Comparison of ENCODE assay signal across 11 cellular contexts in the genomic region with DNA sequence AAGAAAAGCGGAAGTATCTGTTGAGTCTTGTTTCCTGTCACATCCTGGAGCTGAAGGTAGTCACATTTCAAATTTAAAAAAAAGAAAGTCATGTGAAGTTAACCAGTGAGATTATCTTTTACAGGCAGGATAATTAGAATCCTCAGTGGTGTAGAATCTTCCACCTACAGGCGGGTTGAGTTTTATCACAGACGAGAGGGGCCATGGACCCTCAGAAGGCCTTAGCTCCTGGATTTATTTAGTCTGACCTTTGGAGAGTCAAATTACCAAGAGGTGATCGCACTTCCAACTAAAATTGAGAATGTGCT. TPM values are rescaled to one million over a fixed set of nuclear protein-coding genes. Genes with fewer than 3 reads are reported as not detected.
DNase-seq lines count a peak whose midpoint lies in the region; ATAC-seq, FAIRE-seq and TF ChIP-seq lines count a peak whose summit lies in the region.
"Had no signal": no experiment of that assay in that cellular context is flagged by ENCODE, and none has a peak within 500 bp of the region (broad histone marks: within the 10 kb centered on the region; RNA-seq: fewer than 3 reads in every experiment).

No MANE protein-coding gene starts in this region.

- TF ChIP-seq CTCF in GM12878 (IDR thresholded peaks at IDR 0.05 in 2 of 3, conservative IDR thresholded peaks at IDR 0.05 in 1 of 3; ENCODE audit: control insufficient read depth in 2 of 3, extremely low read depth in 1 of 3, insufficient read depth in 1 of 3, low read depth in 3 of 3, low read length in 3 of 3) (no peak), neural cell (IDR thresholded peaks at IDR 0.05; ENCODE audit: poor library complexity, severe bottlenecking) (peak; percentile 4)

- H3K4me3 Mint-ChIP-seq in CD4-positive, alpha-beta memory T cell: peak overlapping the region; percentile 85 to 98 (median 91)

- in situ Hi-C loops in GM12878 (cut with MboI): no loop called here

- peak overlapping the region; percentile 92 for H3K4me2 ChIP-seq in GM12878 (ENCODE audit: control insufficient read depth, insufficient read depth)
- H3K4me2 ChIP-seq in neural cell (ENCODE audit: low read length): peak overlapping the region; percentile 55

- TF ChIP-seq EP300 in GM12878 (IDR thresholded peaks at IDR 0.05; ENCODE audit: borderline replicate concordance in 1 of 2, control insufficient read depth in 1 of 2, low read depth in 2 of 2, low read length in 2 of 2) (peak; percentile 24 to 72; a peak in 1 of 4 replicates), neural cell (conservative IDR thresholded peaks at IDR 0.05; ENCODE audit: poor library complexity, severe bottlenecking) (no peak)

- H3K9me2 ChIP-seq in neural cell (ENCODE audit: insufficient read depth, low read length): no peaks in the 10 kb centered on the region

- no peak for ATAC-seq in GM12878
- ATAC-seq in GM21529 (IDR thresholded peaks at IDR 0.05; ENCODE audit: unreplicated experiment): no peak
- no peak for ATAC-seq in Right ventricle myocardium inferior
- no peak for ATAC-seq in GM19023 (IDR thresholded peaks at IDR 0.05; ENCODE audit: unreplicated experiment)
- ATAC-seq: HCT116 had no signal

- POLR2A ChIA-PET in CD4-positive, alpha-beta memory T cell (lab: Charles Lee; ENCODE audit: partially characterized antibody): interaction anchor here (0.5 to 8.3 kb wide), 30 partner anchors 12 to 1305 kb away, joined by 3 to 285 read pairs (median 6); partner anchors contain the start of genes DDHD1, GNG2, PTGER2 and RTRAF
- POLR2A ChIA-PET in GM12878 (lab: Charles Lee): interaction anchor here (0.6 to 3.3 kb wide), 12 partner anchors 14 to 1552 kb away, joined by 3 to 41 read pairs (median 6); partner anchors contain the start of gene GNG2

- BruUV-seq in GM12878 (replicated peaks; lab: Mats Ljungman, UMichigan): no TSS peak

- peaks cover 0 to 7% of the 10 kb centered on the region in 2 donors for H3K36me3 Mint-ChIP-seq in CD4-positive, alpha-beta memory T cell

- no peaks in the 10 kb centered on the region for H4K20me1 ChIP-seq in GM12878 (ENCODE audit: control insufficient read depth, insufficient read depth)
- no peaks in the 10 kb centered on the region for H4K20me1 ChIP-seq in neural cell (ENCODE audit: insufficient read depth)

- H3K9ac ChIP-seq in HUES64 (ENCODE audit: low read depth, low read length) (peak overlapping the region; percentile 47; the same call in 1 of the 2 replicates), GM12878 (ENCODE audit: control insufficient read depth, insufficient read depth, low read length) (peak overlapping the region; percentile 81), neural cell (ENCODE audit: low read length) (peak overlapping the region; percentile 78)

- WGBS in HUES64: 87% methylated on average over 4 of the region's 4 CpGs
- 1% methylated on average over 4 of the region's 4 CpGs for WGBS in GM12878 (ENCODE audit: insufficient coverage, insufficient replicate concordance, low lambda C conversion rate, missing lambda C conversion rate)

- no peaks in the 10 kb centered on the region for H3K79me2 ChIP-seq in GM12878 (ENCODE audit: control insufficient read depth, insufficient read depth, low read length)
- no peaks in the 10 kb centered on the region for H3K79me2 ChIP-seq in neural cell (replicated peaks; ENCODE audit: insufficient read depth, low read length)

- peak overlapping the region; percentile 98 to 100 (median 99) for H3K27ac Mint-ChIP-seq in CD4-positive, alpha-beta memory T cell

- peaks cover 51% of the 10 kb centered on the region for H3K4me1 ChIP-seq in CD4-positive, alpha-beta memory T cell (ENCODE audit: insufficient read depth, low read length)
- peaks cover 24% of the 10 kb centered on the region for H3K4me1 ChIP-seq in HUES64 (ENCODE audit: insufficient read depth, low read length)
- peaks cover 54% of the 10 kb centered on the region for H3K4me1 ChIP-seq in GM12878 (ENCODE audit: control insufficient read depth, insufficient read depth, low read length)
- H3K4me1 ChIP-seq: foreskin keratinocyte had no signal

- TF ChIP-seq POLR2A in GM12878 (IDR thresholded peaks at IDR 0.05; ENCODE audit: low read depth, low read length): no peak

- CTCF ChIA-PET in CD4-positive, alpha-beta memory T cell (lab: Charles Lee; ENCODE audit: partially characterized antibody): interaction anchor here (0.6 to 2.1 kb wide), 10 partner anchors 8 to 132 kb away, joined by 3 to 25 read pairs (median 4); partner anchors contain the start of gene GNG2
- CTCF ChIA-PET in GM12878 (lab: Yijun Ruan, JAX): interaction anchor here (1.0 to 3.8 kb wide), 8 partner anchors 14 to 146 kb away, joined by 3 to 23 read pairs (median 6); partner anchors contain the start of gene GNG2

- no peaks in the 10 kb centered on the region for H3F3A ChIP-seq in neural cell (ENCODE audit: insufficient read depth, low read length, poor library complexity, severe bottlenecking)

- RAD21 ChIA-PET in GM12878 (lab: Charles Lee; ENCODE audit: unreplicated experiment): interaction anchor here (0.8 to 3.3 kb wide), 15 partner anchors 14 to 148 kb away, joined by 3 to 59 read pairs (median 12); partner anchors contain the start of gene GNG2

- no peak for DNase-seq in CD4-positive, alpha-beta memory T cell
- DNase-seq in GM12878 (ENCODE audit: low read depth, low spot score) (no peak), Right ventricle myocardium inferior (ENCODE audit: missing footprints) (no peak), EL (no peak)

- intact Hi-C loops in CD4-positive, alpha-beta memory T cell (cut with micrococcal nuclease): loop anchor here (1.0 to 5.0 kb wide), 10 partner anchors 13 to 1985 kb away; partner anchors contain the start of genes FRMD6, GNG2, GPR137C and RTRAF
- intact Hi-C loops in GM12878 (cut with micrococcal nuclease; ENCODE audit: unreplicated experiment) (loop anchor here (1.0 to 5.0 kb wide), 3 partner anchors 13 to 131 kb away; partner anchors contain the start of gene GNG2), Right ventricle myocardium inferior (cut with DNase I) (no loop called here)

- H3K4me3 ChIP-seq in CD4-positive, alpha-beta memory T cell (ENCODE audit: low read length in 2 of 2): no peak overlapping the region
- H3K4me3 ChIP-seq in HUES64 (ENCODE audit: low read length) (peak overlapping the region; percentile 44; the same call in 1 of the 2 replicates), GM12878 (no peak overlapping the region; the same call in 1 of the 2 replicates), neural cell (ENCODE audit: low read length) (peak overlapping the region; percentile 60)
- H3K4me3 ChIP-seq: cardiac muscle cell had no signal

- SMC1A ChIA-PET in GM12878 (lab: Charles Lee; ENCODE audit: uncharacterized antibody, unreplicated experiment): interaction anchor here (0.6 to 10.4 kb wide), 14 partner anchors 8 to 131 kb away, joined by 3 to 194 read pairs (median 3); partner anchors contain the start of gene GNG2

- H3K9me3 Mint-ChIP-seq in CD4-positive, alpha-beta memory T cell: peaks cover 0 to 7% (median 2%) of the 10 kb centered on the region in 8 donors

- H3K27me3 Mint-ChIP-seq in CD4-positive, alpha-beta memory T cell: peaks cover 2% of the 10 kb centered on the region in 2 donors

- peaks cover 49 to 78% (median 57%) of the 10 kb centered on the region in 4 donors for H3K4me1 Mint-ChIP-seq in CD4-positive, alpha-beta memory T cell

- TF ChIP-seq RAD21 in GM12878 (IDR thresholded peaks at IDR 0.05; ENCODE audit: insufficient read depth, low read depth, low read length): no peak
- TF ChIP-seq RAD21 in neural cell (conservative IDR thresholded peaks at IDR 0.05): no peak

- H3K36me3 ChIP-seq in CD4-positive, alpha-beta memory T cell (ENCODE audit: insufficient read depth, low read length): no peaks in the 10 kb centered on the region
- H3K36me3 ChIP-seq in HUES64 (ENCODE audit: insufficient read depth, low read length) (no peaks in the 10 kb centered on the region), GM12878 (ENCODE audit: control insufficient read depth in 2 of 2, insufficient read depth in 2 of 2, low read length in 1 of 2) (no peaks in the 10 kb centered on the region), neural cell (ENCODE audit: insufficient read depth, low read length) (no peaks in the 10 kb centered on the region)
- H3K36me3 ChIP-seq: cardiac muscle cell had no signal

- no peak for FAIRE-seq in GM12878 (lab: Jason Lieb, UNC)

- H3K27me3 ChIP-seq in CD4-positive, alpha-beta memory T cell (ENCODE audit: insufficient read depth, low read length): no peaks in the 10 kb centered on the region
- H3K27me3 ChIP-seq in HUES64 (ENCODE audit: insufficient read depth, low read length) (no peaks in the 10 kb centered on the region), GM12878 (replicated peaks in 1 of 2; ENCODE audit: control insufficient read depth in 2 of 2, insufficient read depth in 2 of 2, low read length in 1 of 2) (no peaks in the 10 kb centered on the region), neural cell (ENCODE audit: insufficient read depth, low read depth, low read length) (no peaks in the 10 kb centered on the region)
- H3K27me3 ChIP-seq: cardiac muscle cell had no signal

- peak overlapping the region; percentile 92 for H3K27ac ChIP-seq in CD4-positive, alpha-beta memory T cell (ENCODE audit: low read depth, low read length)
- H3K27ac ChIP-seq in HUES64 (ENCODE audit: low read depth, low read length): peak overlapping the region; percentile 38; the same call in 1 of the 2 replicates
- peak overlapping the region; percentile 97 for H3K27ac ChIP-seq in GM12878 (ENCODE audit: control insufficient read depth, insufficient read depth)
- peak overlapping the region; percentile 96 for H3K27ac ChIP-seq in neural cell (ENCODE audit: low read length)
- H3K27ac ChIP-seq: cardiac muscle cell, foreskin keratinocyte had no signal

- H2AFZ ChIP-seq in GM12878 (ENCODE audit: control insufficient read depth, low read depth, low read length) (peak overlapping the region; percentile 46), neural cell (ENCODE audit: low read depth, low read length) (peak overlapping the region; percentile 66)

- no peaks in the 10 kb centered on the region for H3K9me3 ChIP-seq in CD4-positive, alpha-beta memory T cell (ENCODE audit: control insufficient read depth in 1 of 2, low read length in 2 of 2)
- H3K9me3 ChIP-seq in HUES64 (ENCODE audit: insufficient read depth, low read depth, low read length): no peaks in the 10 kb centered on the region
- peaks cover 7% of the 10 kb centered on the region for H3K9me3 ChIP-seq in GM12878 (replicated peaks; ENCODE audit: control insufficient read depth, insufficient read depth, low read length)
- H3K9me3 ChIP-seq in neural cell (ENCODE audit: low read length): no peaks in the 10 kb centered on the region

RNA-seq across cellular contexts. Expression of gene GNG2, which starts 13.0 kb away (rescaled TPM):
- total RNA-seq in CD4-positive, alpha-beta memory T cell: 10 to 100 TPM; 81.3 to 84.8 TPM
- 100 to 1,000 TPM; 159 to 177 TPM for polyA plus RNA-seq in CD4-positive, alpha-beta memory T cell
- 24.3 TPM for polyA plus RNA-seq in HUES64 (2013, experiment 1 of 2)
- polyA plus RNA-seq in HUES64 (2013, experiment 2 of 2): 31.4 TPM
- total RNA-seq in GM12878 (2013; cell fraction: nucleolus; rRNA removed): 73.6 and 83.0 TPM in 2 replicates
- 63.5 and 80.8 TPM in 2 replicates for total RNA-seq in GM12878 (2014; rRNA removed)
- 86.5 and 91.9 TPM in 2 replicates for total RNA-seq in GM12878 (2014; rRNA removed; fragmentation: Illumina TruSeq; extraction: Trizol)
- 103 and 107 TPM in 2 replicates for total RNA-seq in GM12878 (2021)
- 19.7 TPM for polyA plus RNA-seq in GM12878 (2011; ENCODE audit: low read depth)
- 62.2 and 80.3 TPM in 2 replicates for polyA plus RNA-seq in GM12878 (2011; rRNA removed)
- 28.3 and 31.9 TPM in 2 replicates for polyA plus RNA-seq in GM12878 (2011; cell fraction: cytosol; rRNA removed)
- 12.3 and 13.8 TPM in 2 replicates for polyA plus RNA-seq in GM12878 (2011; cell fraction: nucleus; rRNA removed)
- 40.5 and 43.9 TPM in 2 replicates for polyA plus RNA-seq in GM12878 (2012)
- 114 and 139 TPM in 2 replicates for polyA plus RNA-seq in GM12878 (2014; fragmentation: Illumina TruSeq; extraction: Trizol)
- 10 to 100 TPM; 31.6 to 42.0 TPM for polyA plus RNA-seq in GM12878 (2014; fragmentation: Nextera tagmentation; extraction: Ambion mirVana)
- polyA plus RNA-seq in GM12878 (2014; rRNA removed): 78.6 and 84.7 TPM in 2 replicates
- polyA plus RNA-seq in GM12878 (2016; fragmentation: Nextera tagmentation; extraction: Ambion mirVana): 10 to 100 TPM; 63.4 to 69.2 TPM
- polyA minus RNA-seq in GM12878 (2011; rRNA and poly(A)+ RNA removed): 38.2 and 38.9 TPM in 2 replicates
- 12.3 and 14.1 TPM in 2 replicates for polyA minus RNA-seq in GM12878 (2011; cell fraction: cytosol; rRNA and poly(A)+ RNA removed)
- polyA minus RNA-seq in GM12878 (2011; cell fraction: nucleus; rRNA and poly(A)+ RNA removed): 11.2 and 18.9 TPM in 2 replicates
- polyA plus RNA-seq in neural cell: 503 and 515 TPM in 2 replicates
- polyA minus RNA-seq in neural cell: 453 and 567 TPM in 2 replicates
- total RNA-seq in Right ventricle myocardium inferior: 15.5 TPM

Comparison
In these comparisons a context has a peak if more than half of its experiments do, and no peak if none do; other contexts are left out.
1. H3K27ac ChIP-seq: peak in every context shown above with its lines; median percentile 97 in GM12878; 96 in neural cell; 92 in CD4-positive, alpha-beta memory T cell; 38 in HUES64.
2. H3K4me3 ChIP-seq: peak in HUES64 (single experiment) and neural cell (single experiment); none in CD4-positive, alpha-beta memory T cell (0 of 2) and GM12878 (single experiment).
3. Peak in every context shown above with its lines, with median percentiles within 50 percentile points of each other: H3K9ac ChIP-seq.